Comparison of ENCODE assay signal across 8 cellular contexts in the genomic region with DNA sequence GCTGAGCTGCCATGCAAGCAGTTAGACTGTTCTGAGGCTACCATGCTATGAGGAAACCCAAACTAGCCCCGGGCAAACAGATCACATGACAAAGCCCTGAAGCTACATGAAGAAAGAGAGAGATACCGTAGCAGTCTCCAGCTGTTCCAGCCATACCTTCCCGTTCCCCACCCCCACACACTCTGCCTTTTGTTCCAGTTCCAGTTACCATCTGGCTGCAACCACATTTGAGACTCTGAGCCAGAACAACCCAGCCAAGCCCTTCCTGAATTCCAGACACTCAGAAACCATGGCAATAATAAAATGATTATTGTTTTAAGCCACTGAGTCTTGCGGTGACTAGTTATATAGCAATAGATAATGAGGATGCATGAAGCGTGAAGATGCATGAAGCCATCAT. TPM values are rescaled to one million over a fixed set of nuclear protein-coding genes. Genes with fewer than 3 reads are reported as not detected.
DNase-seq lines count a peak whose midpoint lies in the region; ATAC-seq lines count a peak whose summit lies in the region.

No MANE protein-coding gene starts in this region.

- peak overlapping the region; percentile 59 for H2BK120ac ChIP-seq in trophoblast cell (ENCODE audit: insufficient read depth, low read length, poor library complexity)

- peaks cover 7% of the 10 kb centered on the region for H3K79me2 ChIP-seq in trophoblast cell (ENCODE audit: control insufficient read depth, insufficient read depth, low read length, poor library complexity)

- no peak overlapping the region for H2AK5ac ChIP-seq in trophoblast cell (ENCODE audit: low read length)

- no peaks in the 10 kb centered on the region for H3K36me3 ChIP-seq in trophoblast cell (ENCODE audit: control insufficient read depth in 1 of 2, insufficient read depth in 2 of 2, low read length in 2 of 2)

- ATAC-seq in esophagus mucosa (peak; percentile 74), GM21576 (IDR thresholded peaks at IDR 0.05; ENCODE audit: unreplicated experiment) (no peak), HG02623 (IDR thresholded peaks at IDR 0.05; ENCODE audit: unreplicated experiment) (no peak), GM19455 (IDR thresholded peaks at IDR 0.05; ENCODE audit: unreplicated experiment) (no peak)

- peak; percentile 74 for DNase-seq in GM03348 (ENCODE audit: low spot score)
- DNase-seq in NCI-H524 treated with DMSO at 0.1 percent for 48 hours (lab: John Stamatoyannopoulos, UW), result peak; percentile 85
- DNase-seq in trophoblast cell, result peak; percentile 97 to 99
- DNase-seq in amniotic stem cell (lab: John Stamatoyannopoulos, UW), result no peak

- H3K27ac ChIP-seq in trophoblast cell (ENCODE audit: low read depth, low read length), result peak overlapping the region; percentile 92

- H4K91ac ChIP-seq in trophoblast cell (ENCODE audit: low read depth, low read length), result peak overlapping the region; percentile 82

- H3K18ac ChIP-seq in trophoblast cell (ENCODE audit: low read length), result no peak overlapping the region

- no peak overlapping the region for H3K4me3 ChIP-seq in trophoblast cell (ENCODE audit: low read depth, low read length)

- WGBS in trophoblast cell (ENCODE audit: extremely low coverage, insufficient coverage, insufficient read length), result no CpG with 5 or more reads among the region's 5 CpGs

- no peaks in the 10 kb centered on the region for H3K27me3 ChIP-seq in trophoblast cell (ENCODE audit: insufficient read depth, low read length)

- peak overlapping the region; percentile 70 for H2BK5ac ChIP-seq in trophoblast cell (ENCODE audit: low read depth, low read length, poor library complexity)

- H4K8ac ChIP-seq in trophoblast cell (ENCODE audit: low read depth, low read length), result peak overlapping the region; percentile 58

- H3K14ac ChIP-seq in trophoblast cell (ENCODE audit: low read length), result no peak overlapping the region

- peaks cover 17 to 27% of the 10 kb centered on the region in 2 experiments for H3K4me1 ChIP-seq in trophoblast cell (ENCODE audit: control insufficient read depth in 1 of 2, insufficient read depth in 2 of 2, low read length in 2 of 2)

- no peaks in the 10 kb centered on the region for H3K9me3 ChIP-seq in trophoblast cell (ENCODE audit: insufficient read depth, low read depth, low read length)

- H3K9ac ChIP-seq in trophoblast cell (ENCODE audit: low read length), result no peak overlapping the region

- peak overlapping the region; percentile 15 for H2BK12ac ChIP-seq in trophoblast cell (ENCODE audit: low read length)

- peaks cover 24% of the 10 kb centered on the region for H3K79me1 ChIP-seq in trophoblast cell (ENCODE audit: low read length)

- H4K12ac ChIP-seq in trophoblast cell (ENCODE audit: low read depth, low read length), result no peak overlapping the region

- H3K23ac ChIP-seq in trophoblast cell (ENCODE audit: low read length), result no peak overlapping the region

- H2AFZ ChIP-seq in trophoblast cell (ENCODE audit: insufficient read depth, low read length, poor library complexity), result no peak overlapping the region

- H3K4ac ChIP-seq in trophoblast cell (ENCODE audit: low read depth, low read length), result no peak overlapping the region

- no peak overlapping the region for H3K4me2 ChIP-seq in trophoblast cell (ENCODE audit: low read length)

RNA-seq across cellular contexts. Expression of a gene that starts 28.3 kb away (rescaled TPM):
- total RNA-seq in esophagus mucosa, result 42.3 TPM
- polyA plus RNA-seq in trophoblast cell (2013), result 16.5 and 17.0 TPM in 2 replicates
